In the genomic region with DNA sequence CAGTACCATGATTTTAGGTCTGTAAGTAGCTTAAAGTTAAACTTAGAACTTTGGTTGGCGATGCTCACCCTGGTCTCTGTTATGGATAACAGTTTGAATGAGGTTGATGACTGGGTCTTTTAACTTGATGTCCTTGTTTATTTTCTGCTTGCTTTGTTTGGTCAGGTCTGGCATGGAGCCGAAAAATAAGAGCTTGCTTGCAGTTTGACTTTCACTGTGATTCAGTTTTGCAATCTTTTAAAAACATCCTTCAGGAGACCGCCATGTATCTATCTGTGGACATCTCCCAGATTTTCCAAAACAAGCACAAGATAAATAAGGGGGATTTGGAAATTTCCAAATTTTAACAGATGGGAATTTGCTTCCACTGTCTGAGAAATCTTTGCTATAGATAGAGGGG, we compare ENCODE assay signal across 16 cellular contexts.
DNase-seq lines count a peak whose midpoint lies in the region; ATAC-seq, FAIRE-seq and TF ChIP-seq lines count a peak whose summit lies in the region.
"Had no signal": no experiment of that assay in that cellular context is flagged by ENCODE, and none has a peak within 500 bp of the region (broad histone marks: within the 10 kb centered on the region; RNA-seq: fewer than 3 reads in every experiment).

No MANE protein-coding gene starts in this region.

- no peak overlapping the region for H3K23ac ChIP-seq in mesenchymal stem cell (ENCODE audit: low read length in 2 of 2)

- peak; percentile 96 for FAIRE-seq in endometrium (lab: Jason Lieb, UNC)
- FAIRE-seq in GM12891 (lab: Jason Lieb, UNC): no peak
- FAIRE-seq: A204.1, islet of Langerhans had no signal

- no peak overlapping the region for H3K9ac ChIP-seq in mesenchymal stem cell (ENCODE audit: low read length)

- H3K4me3 ChIP-seq in mesenchymal stem cell (ENCODE audit: insufficient read depth in 1 of 2, low read depth in 1 of 2, low read length in 2 of 2) (no peak overlapping the region), transverse colon (no peak overlapping the region), coronary artery (no peak overlapping the region)

- peak overlapping the region; percentile 51 for H3K27ac ChIP-seq in mesenchymal stem cell (ENCODE audit: low read length, poor library complexity, severe bottlenecking)
- H3K27ac ChIP-seq in transverse colon: peak overlapping the region in 3 of 4 donors; percentile 32 to 44 (median 32)
- H3K27ac ChIP-seq in coronary artery: no peak overlapping the region

- no peak overlapping the region for H2BK15ac ChIP-seq in mesenchymal stem cell (ENCODE audit: low read depth, poor library complexity, severe bottlenecking)

- H3K4me1 Mint-ChIP-seq in naive thymus-derived CD8-positive, alpha-beta T cell: no peaks in the 10 kb centered on the region
- H3K4me1 Mint-ChIP-seq: naive thymus-derived CD4-positive, alpha-beta T cell had no signal

- no peak overlapping the region for H2AFZ ChIP-seq in mesenchymal stem cell (ENCODE audit: low read depth, low read length)

- H3K4ac ChIP-seq in mesenchymal stem cell (ENCODE audit: low read depth in 1 of 2, low read length in 2 of 2): peak overlapping the region in 1 of 2 experiments; percentile 56

- intact Hi-C loops in transverse colon (cut with DNase I; ENCODE audit: low total_unique reads): no loop called here

- H2BK5ac ChIP-seq in mesenchymal stem cell (ENCODE audit: low read depth, low read length, poor library complexity, severe bottlenecking): no peak overlapping the region

- no peak overlapping the region for H3K27ac Mint-ChIP-seq in naive thymus-derived CD8-positive, alpha-beta T cell
- H3K27ac Mint-ChIP-seq: activated T-cell treated with anti-CD3 and anti-CD28 coated beads, Interleukin-2, amount 50 U/mL, for 24 hours; naive thymus-derived CD4-positive, alpha-beta T cell had no signal

- in situ Hi-C loops in transverse colon (cut with MboI; ENCODE audit: low pct_ligation_motif_present in 1 of 4, low pct_unique_long_range_greater_than_20kb in 1 of 4, low sequenced_read_pairs in 3 of 4): no loop called here

- H3K9me3 Mint-ChIP-seq in naive thymus-derived CD8-positive, alpha-beta T cell: no peaks in the 10 kb centered on the region
- H3K9me3 Mint-ChIP-seq: activated T-cell treated with anti-CD3 and anti-CD28 coated beads, Interleukin-2, amount 50 U/mL, for 24 hours had no signal

- H3K4me1 ChIP-seq in mesenchymal stem cell (ENCODE audit: control insufficient read depth, insufficient read depth, low read depth, low read length) (peaks cover 2% of the 10 kb centered on the region), transverse colon (peaks cover 0 to 3% (median 0%) of the 10 kb centered on the region in 4 donors)

- peaks cover 1% of the 10 kb centered on the region for H3K79me1 ChIP-seq in mesenchymal stem cell (replicated peaks; ENCODE audit: low read length, poor library complexity, severe bottlenecking)

- no peak overlapping the region for H3K4me3 Mint-ChIP-seq in naive thymus-derived CD8-positive, alpha-beta T cell
- H3K4me3 Mint-ChIP-seq: activated T-cell treated with anti-CD3 and anti-CD28 coated beads, Interleukin-2, amount 50 U/mL, for 24 hours; naive thymus-derived CD4-positive, alpha-beta T cell had no signal

- no peaks in the 10 kb centered on the region for H3K9me3 ChIP-seq in mesenchymal stem cell (ENCODE audit: control insufficient read depth, low read length)
- no peaks in the 10 kb centered on the region for H3K9me3 ChIP-seq in transverse colon

- no peak overlapping the region for H2AK5ac ChIP-seq in mesenchymal stem cell (ENCODE audit: low read length, severe bottlenecking)

- no peaks in the 10 kb centered on the region for H3K36me3 Mint-ChIP-seq in naive thymus-derived CD8-positive, alpha-beta T cell
- H3K36me3 Mint-ChIP-seq: naive thymus-derived CD4-positive, alpha-beta T cell had no signal

- 29% methylated on average over 2 of the region's 3 CpGs for WGBS in mesenchymal stem cell
- WGBS in transverse colon (ENCODE audit: low coverage in 1 of 2), 2 donors: 83% methylated on average over 3 of the region's 3 CpGs; no CpG with 5 or more reads in 1 of the 2 donors

- H4K8ac ChIP-seq in mesenchymal stem cell (ENCODE audit: low read length): no peak overlapping the region

- no peak overlapping the region for H3K4me2 ChIP-seq in mesenchymal stem cell (ENCODE audit: low read length, poor library complexity, severe bottlenecking)

- H3K14ac ChIP-seq in mesenchymal stem cell (ENCODE audit: low read length in 2 of 2): no peak overlapping the region

- TF ChIP-seq EP300 in transverse colon (IDR thresholded peaks at IDR 0.05; ENCODE audit: low read depth): no peak

- peak; percentile 1 for DNase-seq in NCI-H345 (lab: John Stamatoyannopoulos, UW)
- DNase-seq in NCI-H345 treated with DMSO at 0.1 percent for 48 hours (lab: John Stamatoyannopoulos, UW; ENCODE audit: unreplicated experiment): no peak
- peak; percentile 89 for DNase-seq in mesenchymal stem cell
- no peak for DNase-seq in transverse colon
- DNase-seq in coronary artery (ENCODE audit: low spot score): no peak
- DNase-seq in naive thymus-derived CD8-positive, alpha-beta T cell: no peak
- DNase-seq in GM12891 (ENCODE audit: insufficient read length, low spot score): no peak
- DNase-seq: activated CD4-positive, alpha-beta T cell treated with anti-CD3 and anti-CD28 coated beads for 4 hours; activated T-cell treated with anti-CD3 and anti-CD28 coated beads, Interleukin-2, amount 50 U/mL, for 24 hours; H7; naive thymus-derived CD4-positive, alpha-beta T cell; NCI-H1930; SHP77 treated with DMSO at 0.1 percent for 48 hours had no signal

- H3K18ac ChIP-seq in mesenchymal stem cell (ENCODE audit: low read depth in 1 of 2, low read length in 2 of 2): no peak overlapping the region

- H2BK12ac ChIP-seq in mesenchymal stem cell (ENCODE audit: low read length in 2 of 2): no peak overlapping the region

- no peak overlapping the region for H2BK120ac ChIP-seq in mesenchymal stem cell (ENCODE audit: low read depth, low read length)

- TF ChIP-seq CTCF in transverse colon (IDR thresholded peaks at IDR 0.05) (no peak), coronary artery (IDR thresholded peaks at IDR 0.05) (no peak)

- TF ChIP-seq POLR2A in transverse colon (IDR thresholded peaks at IDR 0.05): no peak
- TF ChIP-seq POLR2A in GM12891 (IDR thresholded peaks at IDR 0.05; ENCODE audit: low read depth, low read length): no peak

- H4K91ac ChIP-seq in mesenchymal stem cell (ENCODE audit: low read length): no peak overlapping the region

- H3K27me3 ChIP-seq in mesenchymal stem cell (ENCODE audit: control insufficient read depth in 1 of 2, insufficient read depth in 1 of 2, low read length in 2 of 2) (no peaks in the 10 kb centered on the region), transverse colon (no peaks in the 10 kb centered on the region)

- no peaks in the 10 kb centered on the region for H3K36me3 ChIP-seq in mesenchymal stem cell (ENCODE audit: control insufficient read depth in 1 of 2, insufficient read depth in 2 of 2, low read depth in 1 of 2, low read length in 2 of 2)
- no peaks in the 10 kb centered on the region for H3K36me3 ChIP-seq in transverse colon

- peaks cover 7 to 18% (median 9%) of the 10 kb centered on the region in 5 donors for H3K27me3 Mint-ChIP-seq in naive thymus-derived CD8-positive, alpha-beta T cell

- ATAC-seq in naive thymus-derived CD8-positive, alpha-beta T cell: no peak
- ATAC-seq: naive thymus-derived CD4-positive, alpha-beta T cell had no signal

- POLR2A ChIA-PET in naive thymus-derived CD8-positive, alpha-beta T cell (lab: Charles Lee): no interaction called here

TF ChIP-seq in GM12891, 5 proteins besides CTCF, POLR2A, EP300 and RAD21:
- TF ChIP-seq PAX5 (IDR thresholded peaks at IDR 0.05; ENCODE audit: insufficient read depth, low read length, severe bottlenecking) (no peak), POLR2AphosphoS5 (IDR thresholded peaks at IDR 0.05; ENCODE audit: low read depth, low read length) (no peak), SPI1 (IDR thresholded peaks at IDR 0.05; ENCODE audit: low read depth, low read length) (no peak), TAF1 (IDR thresholded peaks at IDR 0.05; ENCODE audit: low read depth, low read length) (no peak), POU2F2 (IDR thresholded peaks at IDR 0.05; ENCODE audit: low read depth, low read length) (no peak)

Comparison
In these comparisons a context has a peak if more than half of its experiments do, and no peak if none do; other contexts are left out.
1. DNase-seq: peak in NCI-H345 (single experiment) and mesenchymal stem cell (single experiment); none in NCI-H345 treated with DMSO at 0.1 percent for 48 hours (single experiment), transverse colon (single experiment), coronary artery (single experiment), naive thymus-derived CD8-positive, alpha-beta T cell (0 of 10) and GM12891 (single experiment).
2. H3K27ac ChIP-seq: peak in mesenchymal stem cell (single experiment) and transverse colon (3 of 4); none in coronary artery (0 of 2).